21 cellular contexts compared by ENCODE assay signal in the genomic region with DNA sequence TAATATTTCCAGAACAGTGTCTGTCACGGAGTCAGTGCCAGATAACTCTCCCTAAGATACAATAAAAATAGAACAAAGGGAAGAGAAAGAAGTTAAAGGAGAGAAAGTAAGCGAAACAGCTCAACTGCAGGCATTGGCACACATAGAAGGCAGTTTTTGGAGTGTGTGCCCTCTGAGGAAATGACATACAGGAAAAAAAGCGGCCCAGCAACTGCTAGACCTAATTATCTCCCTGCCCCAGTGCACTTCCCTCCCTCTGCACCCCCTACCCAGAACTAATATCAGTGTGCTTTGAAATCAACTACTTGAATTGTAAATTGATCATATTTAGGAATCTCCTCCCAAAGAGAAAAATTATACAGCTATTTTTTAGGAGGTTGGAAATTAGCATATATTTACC.
DNase-seq lines count a peak whose midpoint lies in the region; ATAC-seq and TF ChIP-seq lines count a peak whose summit lies in the region.
"Had no signal": no experiment of that assay in that cellular context is flagged by ENCODE, and none has a peak within 500 bp of the region (broad histone marks: within the 10 kb centered on the region; RNA-seq: fewer than 3 reads in every experiment).

No MANE protein-coding gene starts in this region.

- no TSS peak for BruUV-seq in PC-3 (replicated peaks; lab: Mats Ljungman, UMichigan)

- TF ChIP-seq CTCF in PC-3 (conservative IDR thresholded peaks at IDR 0.05; ENCODE audit: low read depth, low read length) (no peak), gastroesophageal sphincter (IDR thresholded peaks at IDR 0.05) (no peak), vagina (IDR thresholded peaks at IDR 0.05) (no peak), ovary (IDR thresholded peaks at IDR 0.05) (no peak)

- no peak overlapping the region for H2AFZ ChIP-seq in PC-3 (ENCODE audit: low read length)

- H3K36me3 ChIP-seq in PC-3 (ENCODE audit: low read depth, low read length) = no peaks in the 10 kb centered on the region
- no peaks in the 10 kb centered on the region for H3K36me3 ChIP-seq in gastroesophageal sphincter
- peaks cover 0 to under 1% of the 10 kb centered on the region in 2 donors for H3K36me3 ChIP-seq in vagina
- no peaks in the 10 kb centered on the region for H3K36me3 ChIP-seq in ovary
- H3K36me3 ChIP-seq: heart right ventricle, left lung had no signal

- ATAC-seq in PC-3 (peak; percentile 29), gastroesophageal sphincter (no peak)
- ATAC-seq: CD8-positive, alpha-beta T cell; heart right ventricle; left lung had no signal

- no peaks in the 10 kb centered on the region for H3K27me3 ChIP-seq in PC-3 (ENCODE audit: low read length)
- H3K27me3 ChIP-seq in gastroesophageal sphincter = no peaks in the 10 kb centered on the region
- no peaks in the 10 kb centered on the region for H3K27me3 ChIP-seq in vagina
- no peaks in the 10 kb centered on the region for H3K27me3 ChIP-seq in ovary
- H3K27me3 ChIP-seq: heart right ventricle, left lung had no signal

- peak overlapping the region; percentile 11 for H3K9ac ChIP-seq in PC-3 (ENCODE audit: low read length)

- no peaks in the 10 kb centered on the region for H3K79me2 ChIP-seq in PC-3 (ENCODE audit: low read length)

- no peaks in the 10 kb centered on the region for H3K9me3 ChIP-seq in PC-3 (ENCODE audit: low read length)
- no peaks in the 10 kb centered on the region for H3K9me3 ChIP-seq in gastroesophageal sphincter
- H3K9me3 ChIP-seq in vagina = no peaks in the 10 kb centered on the region
- H3K9me3 ChIP-seq in ovary = no peaks in the 10 kb centered on the region
- H3K9me3 ChIP-seq: heart right ventricle, left lung had no signal

- H3K27ac ChIP-seq in PC-3 (ENCODE audit: low read length) (peak overlapping the region; percentile 78), gastroesophageal sphincter (peak overlapping the region in 3 of 4 donors; percentile 6 to 43 (median 11)), vagina (peak overlapping the region; percentile 51), ovary (no peak overlapping the region)
- H3K27ac ChIP-seq: coronary artery, heart right ventricle, left lung had no signal

- DNase-seq in NCI-H748 (lab: John Stamatoyannopoulos, UW; ENCODE audit: unreplicated experiment) = peak; percentile 29
- no peak for DNase-seq in NCI-H748 treated with DMSO at 0.1 percent for 48 hours (lab: John Stamatoyannopoulos, UW)
- DNase-seq in PC-3 = no peak
- no peak for DNase-seq in vagina (ENCODE audit: extremely low spot score in 2 of 2)
- DNase-seq in ovary = no peak
- no peak for DNase-seq in occipital lobe (lab: John Stamatoyannopoulos, UW)
- DNase-seq in C1 segment of cervical spinal cord (lab: John Stamatoyannopoulos, UW) = no peak
- DNase-seq: activated CD4-positive, alpha-beta memory T cell treated with anti-CD3 and anti-CD28 coated beads, Interleukin-2, amount 10 ng/mL, durations not matched to agents 7 days and 5 days; activated naive CD4-positive, alpha-beta T cell; amniotic stem cell; CD8-positive, alpha-beta T cell; H7; heart right ventricle; immature natural killer cell; left lung; midbrain; NCI-H1048; NCI-H2029 treated with DMSO at 0.1 percent for 48 hours; stimulated activated CD4-positive, alpha-beta T cell treated with anti-CD3 and anti-CD28 coated beads, Interleukin-15, amount 100 ng/mL, for 24 hours had no signal

- CTCF ChIA-PET in PC-3 (lab: Charles Lee) = no interaction called here

- no peak for TF ChIP-seq EP300 in gastroesophageal sphincter (IDR thresholded peaks at IDR 0.05)
- no peak for TF ChIP-seq EP300 in ovary (IDR thresholded peaks at IDR 0.05)

- peak overlapping the region; percentile 72 for H3K4me2 ChIP-seq in PC-3 (ENCODE audit: low read length)

- 31 to 40% methylated on average over 3 of the region's 3 CpGs for WGBS in gastroesophageal sphincter (ENCODE audit: low coverage in 1 of 2), 2 donors
- WGBS in ovary, 3 donors = 59 to 67% (median 61%) methylated on average over 3 of the region's 3 CpGs

- H3K4me3 ChIP-seq in PC-3 (ENCODE audit: low read length) (peak overlapping the region; percentile 19; the same call in 1 of the 2 replicates), gastroesophageal sphincter (no peak overlapping the region), vagina (no peak overlapping the region), ovary (no peak overlapping the region)
- H3K4me3 ChIP-seq: coronary artery, heart right ventricle, left lung had no signal

- POLR2A ChIA-PET in PC-3 (lab: Charles Lee; ENCODE audit: unreplicated experiment) = interaction anchor here (0.6 kb wide), 1 partner anchor 193 kb away, joined by 4 read pairs; no protein-coding TSS in a partner anchor

- no peak for TF ChIP-seq POLR2A in gastroesophageal sphincter (IDR thresholded peaks at IDR 0.05)
- no peak for TF ChIP-seq POLR2A in vagina (IDR thresholded peaks at IDR 0.05)
- TF ChIP-seq POLR2A in ovary (IDR thresholded peaks at IDR 0.05) = no peak

- no peaks in the 10 kb centered on the region for H3F3A ChIP-seq in PC-3 (ENCODE audit: low read length, unreplicated experiment)

- no peaks in the 10 kb centered on the region for H4K20me1 ChIP-seq in PC-3 (ENCODE audit: low read length)

- intact Hi-C loops in PC-3 (cut with micrococcal nuclease) = loop anchor here (1.0 kb wide), 2 partner anchors 121 to 194 kb away; no protein-coding TSS in a partner anchor
- intact Hi-C loops in vagina (cut with DNase I) = no loop called here
- intact Hi-C loops in ovary (cut with DNase I) = no loop called here

- H3K4me1 ChIP-seq in PC-3 (ENCODE audit: insufficient read depth, low read length) = peaks cover 32% of the 10 kb centered on the region
- peaks cover 0 to 22% (median 5%) of the 10 kb centered on the region in 3 donors for H3K4me1 ChIP-seq in gastroesophageal sphincter
- peaks cover 20% of the 10 kb centered on the region for H3K4me1 ChIP-seq in vagina
- H3K4me1 ChIP-seq in ovary (ENCODE audit: insufficient read depth) = peaks cover 2% of the 10 kb centered on the region

- H3K9me2 ChIP-seq in PC-3 (replicated peaks; ENCODE audit: low read length) = no peaks in the 10 kb centered on the region

Comparison
In these comparisons a context has a peak if more than half of its experiments do, and no peak if none do; other contexts are left out.
1. H3K27ac ChIP-seq: peak in PC-3 (single experiment), gastroesophageal sphincter (3 of 4) and vagina (single experiment); none in ovary (0 of 2).